1 cellular context compared by ENCODE assay signal in genomic region chr14:91369628-91370445, GRCh38.
TF ChIP-seq lines count a peak whose summit lies in the region.

No MANE protein-coding gene starts in this region.

TF ChIP-seq in HepG2, 621 proteins besides CTCF, POLR2A, EP300 and RAD21 (continued from another document and continues in another):
- TF ChIP-seq TEF (CRISPR knock-in tag; IDR thresholded peaks at IDR 0.05) (no peak), SMYD3 (CRISPR knock-in tag; IDR thresholded peaks at IDR 0.05) (no peak), ZNF407 (CRISPR knock-in tag; IDR thresholded peaks at IDR 0.05; ENCODE audit: not compliant biosample characterization) (no peak), CREM (IDR thresholded peaks at IDR 0.05) (peak; percentile 50; the same call in 1 of the 2 replicates), CREM (CRISPR knock-in tag; IDR thresholded peaks at IDR 0.05) (no peak), HDAC1 (CRISPR knock-in tag; IDR thresholded peaks at IDR 0.05) (no peak), ZBED4 (CRISPR knock-in tag; IDR thresholded peaks at IDR 0.05; ENCODE audit: borderline replicate concordance) (no peak), ZNF878 (CRISPR knock-in tag; IDR thresholded peaks at IDR 0.05) (no peak), IKZF5 (CRISPR knock-in tag; IDR thresholded peaks at IDR 0.05) (no peak), ZNF788 (CRISPR knock-in tag; IDR thresholded peaks at IDR 0.05; ENCODE audit: borderline replicate concordance) (no peak), NR2F1 (CRISPR knock-in tag; IDR thresholded peaks at IDR 0.05) (no peak), GABPB1 (CRISPR knock-in tag; IDR thresholded peaks at IDR 0.05) (no peak), NONO (IDR thresholded peaks at IDR 0.05) (no peak), NONO (CRISPR knock-in tag; conservative IDR thresholded peaks at IDR 0.05) (no peak), TBX2 (CRISPR knock-in tag; IDR thresholded peaks at IDR 0.05; ENCODE audit: borderline replicate concordance) (no peak), FOXO1 (CRISPR knock-in tag; IDR thresholded peaks at IDR 0.05) (0 out of 2 replicates have a peak, but pooled peaks have one; percentile 12), YEATS2 (CRISPR knock-in tag; IDR thresholded peaks at IDR 0.05; ENCODE audit: borderline replicate concordance) (no peak), ZNF598 (CRISPR knock-in tag; IDR thresholded peaks at IDR 0.05; ENCODE audit: borderline replicate concordance) (no peak), ZBTB46 (CRISPR knock-in tag; IDR thresholded peaks at IDR 0.05; ENCODE audit: borderline replicate concordance) (no peak), RAD51 (IDR thresholded peaks at IDR 0.05; ENCODE audit: borderline replicate concordance) (no peak), NFRKB (IDR thresholded peaks at IDR 0.05) (no peak), FOXM1 (CRISPR knock-in tag; IDR thresholded peaks at IDR 0.05) (no peak), ZNF749 (CRISPR knock-in tag; IDR thresholded peaks at IDR 0.05; ENCODE audit: borderline replicate concordance) (no peak), PATZ1 (CRISPR knock-in tag; IDR thresholded peaks at IDR 0.05) (0 out of 2 replicates have a peak, but pooled peaks have one; percentile 16), FOXP4 (CRISPR knock-in tag; IDR thresholded peaks at IDR 0.05) (0 out of 2 replicates have a peak, but pooled peaks have one; percentile 25), ZNF235 (CRISPR knock-in tag; IDR thresholded peaks at IDR 0.05; ENCODE audit: borderline replicate concordance) (no peak), ZGPAT (CRISPR knock-in tag; IDR thresholded peaks at IDR 0.05) (no peak), ZBTB21 (CRISPR knock-in tag; IDR thresholded peaks at IDR 0.05) (no peak), ZNF883 (CRISPR knock-in tag; IDR thresholded peaks at IDR 0.05; ENCODE audit: not compliant biosample characterization) (no peak), NFIB (CRISPR knock-in tag; IDR thresholded peaks at IDR 0.05; ENCODE audit: borderline replicate concordance) (no peak), ZZZ3 (CRISPR knock-in tag; IDR thresholded peaks at IDR 0.05; ENCODE audit: borderline replicate concordance) (no peak), ZNF614 (CRISPR knock-in tag; IDR thresholded peaks at IDR 0.05; ENCODE audit: borderline replicate concordance) (no peak), HHEX (CRISPR knock-in tag; IDR thresholded peaks at IDR 0.05) (no peak), BCL6 (CRISPR knock-in tag; IDR thresholded peaks at IDR 0.05) (no peak), PCBP2 (optimal IDR thresholded peaks at IDR 0.05; ENCODE audit: low read depth, low read length, poor library complexity, severe bottlenecking) (no peak), HNF4A (CRISPR knock-in tag; IDR thresholded peaks at IDR 0.05) (no peak), ASH2L (IDR thresholded peaks at IDR 0.05; ENCODE audit: insufficient read length, low read depth, low read length) (no peak), ZNF263 (CRISPR knock-in tag; IDR thresholded peaks at IDR 0.05) (peak; percentile 76), ATRX (CRISPR knock-in tag; IDR thresholded peaks at IDR 0.05; ENCODE audit: borderline replicate concordance) (no peak), ZNF577 (CRISPR knock-in tag; IDR thresholded peaks at IDR 0.05; ENCODE audit: borderline replicate concordance, low read depth) (no peak)
